8 cellular contexts compared by ENCODE assay signal in the genomic region with DNA sequence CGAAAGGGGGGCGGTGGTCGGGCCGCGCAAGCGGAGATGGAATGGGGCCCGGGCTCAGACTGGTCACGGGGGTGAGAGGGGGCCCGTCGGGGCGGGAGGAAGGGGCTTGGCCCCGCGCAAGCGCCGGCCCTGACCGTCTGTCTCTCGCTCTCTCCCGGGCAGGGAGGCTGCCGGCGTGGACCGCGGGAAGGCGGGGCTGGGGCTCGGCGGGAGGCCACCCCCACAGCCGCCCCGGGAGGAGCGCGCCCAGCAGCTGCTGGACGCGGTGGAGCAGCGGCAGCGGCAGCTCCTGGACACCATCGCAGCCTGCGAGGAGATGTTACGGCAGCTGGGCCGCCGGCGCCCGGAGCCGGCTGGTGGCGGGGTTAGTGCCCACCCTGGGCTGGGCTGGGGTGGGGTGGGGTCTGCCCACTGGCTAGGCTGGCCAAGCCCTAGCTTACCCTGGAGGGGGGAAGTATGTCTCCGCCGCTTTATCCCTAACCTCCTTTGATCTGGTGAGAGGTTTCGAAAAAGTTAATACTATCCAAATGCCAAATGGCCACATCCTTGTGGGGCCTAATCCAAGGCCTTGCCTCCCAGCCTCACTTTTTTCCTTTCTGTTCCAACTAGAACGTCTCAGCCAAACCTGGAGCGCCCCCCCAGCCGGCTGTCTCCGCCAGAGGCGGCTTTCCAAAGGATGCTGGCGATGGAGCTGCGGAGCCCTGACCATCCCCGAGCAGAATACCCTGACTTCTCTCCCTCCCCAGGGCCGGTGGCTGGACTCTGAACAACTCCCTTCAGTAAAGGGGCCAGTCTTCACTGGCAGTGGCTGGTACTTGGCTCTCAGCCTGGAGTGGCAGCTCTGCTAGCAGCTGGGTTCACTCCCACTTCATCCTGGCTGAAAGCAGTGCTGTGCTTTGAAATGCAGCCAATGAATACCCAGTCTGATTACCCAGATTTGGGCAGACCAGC. TPM values are rescaled to one million over a fixed set of nuclear protein-coding genes. Genes with fewer than 3 reads are reported as not detected.
DNase-seq lines count a peak whose midpoint lies in the region; ATAC-seq and TF ChIP-seq lines count a peak whose summit lies in the region.

No MANE protein-coding gene starts in this region.

- H3K36me3 ChIP-seq in mucosa of stomach (ENCODE audit: control insufficient read depth, insufficient read depth, low read length) (peaks cover 18% of the 10 kb centered on the region), transverse colon (peaks cover 0 to 29% (median 16%) of the 10 kb centered on the region in 4 donors)

- TF ChIP-seq POLR2A in transverse colon (IDR thresholded peaks at IDR 0.05), result no peak

- peak overlapping the region; percentile 44 for H3K4me3 ChIP-seq in mucosa of stomach (ENCODE audit: low read length)
- peak overlapping the region; percentile 85 to 98 (median 90) for H3K4me3 ChIP-seq in transverse colon

- peaks cover 44% of the 10 kb centered on the region for H3K4me1 Mint-ChIP-seq in CD14-positive monocyte
- H3K4me1 Mint-ChIP-seq in activated CD8-positive, alpha-beta T cell treated with anti-CD3 and anti-CD28 coated beads, Interleukin-2, amount 10 ng/mL, durations not matched to agents 7 days and 5 days (ENCODE audit: low read depth), result peaks cover 34% of the 10 kb centered on the region

- 6 to 7% methylated on average over 3 to 41 of the region's 54 CpGs for WGBS in transverse colon (ENCODE audit: low coverage in 1 of 2), 2 donors

- intact Hi-C loops in CD14-positive monocyte (cut with micrococcal nuclease) (loop anchor here (2.0 to 10.0 kb wide), 3 partner anchors 50 to 176 kb away; a partner anchor contains a TSS), transverse colon (cut with DNase I; ENCODE audit: low total_unique reads) (no loop called here)

- peak; percentile 68 for DNase-seq in CD14-positive monocyte (ENCODE audit: low spot score)
- DNase-seq in NCI-H2196 (lab: John Stamatoyannopoulos, UW; ENCODE audit: unreplicated experiment), result peak; percentile 76
- peak; percentile 33 for DNase-seq in activated CD8-positive, alpha-beta T cell treated with anti-CD3 and anti-CD28 coated beads, Interleukin-2, amount 10 ng/mL, durations not matched to agents 7 days and 5 days
- peak; percentile 83 for DNase-seq in fibroblast of gingiva (ENCODE audit: low read depth)
- peak; percentile 79 for DNase-seq in transverse colon

- H3K36me3 Mint-ChIP-seq in CD14-positive monocyte, result peaks cover 45 to 58% of the 10 kb centered on the region in 2 donors
- H3K36me3 Mint-ChIP-seq in activated CD8-positive, alpha-beta T cell treated with anti-CD3 and anti-CD28 coated beads, Interleukin-2, amount 10 ng/mL, durations not matched to agents 7 days and 5 days (ENCODE audit: low read depth), result peaks cover 37% of the 10 kb centered on the region

- in situ Hi-C loops in transverse colon (cut with MboI; ENCODE audit: low pct_ligation_motif_present in 1 of 4, low pct_unique_long_range_greater_than_20kb in 1 of 4, low sequenced_read_pairs in 3 of 4), result loop anchor here in 1 of 4 donors (5.0 kb wide), 1 partner anchor 54 kb away; no protein-coding TSS in a partner anchor

- H3K27me3 Mint-ChIP-seq in CD14-positive monocyte (ENCODE audit: low read depth in 3 of 3), result no peaks in the 10 kb centered on the region
- H3K27me3 Mint-ChIP-seq in activated CD8-positive, alpha-beta T cell treated with anti-CD3 and anti-CD28 coated beads, Interleukin-2, amount 10 ng/mL, durations not matched to agents 7 days and 5 days (ENCODE audit: low read depth), result no peaks in the 10 kb centered on the region

- peak overlapping the region; percentile 92 to 98 (median 97) for H3K27ac Mint-ChIP-seq in CD14-positive monocyte
- peak overlapping the region; percentile 98 for H3K27ac Mint-ChIP-seq in activated CD8-positive, alpha-beta T cell treated with anti-CD3 and anti-CD28 coated beads, Interleukin-2, amount 10 ng/mL, durations not matched to agents 7 days and 5 days

- H3K9me3 ChIP-seq in mucosa of stomach (ENCODE audit: control insufficient read depth, low read length) (no peaks in the 10 kb centered on the region), transverse colon (no peaks in the 10 kb centered on the region)

- POLR2A ChIA-PET in activated CD8-positive, alpha-beta T cell treated with anti-CD3 and anti-CD28 coated beads, Interleukin-2, amount 10 ng/mL, durations not matched to agents 7 days and 5 days (lab: Charles Lee), result interaction anchor here (0.9 to 2.9 kb wide), 12 partner anchors 9 to 333 kb away, joined by 3 to 19 read pairs (median 4); a partner anchor contains a TSS

- peak overlapping the region; percentile 85 to 92 for H3K4me3 Mint-ChIP-seq in CD14-positive monocyte
- peak overlapping the region; percentile 91 for H3K4me3 Mint-ChIP-seq in activated CD8-positive, alpha-beta T cell treated with anti-CD3 and anti-CD28 coated beads, Interleukin-2, amount 10 ng/mL, durations not matched to agents 7 days and 5 days

- H3K27ac ChIP-seq in transverse colon, result peak overlapping the region; percentile 95 to 97 (median 97)

- H3K27me3 ChIP-seq in mucosa of stomach (ENCODE audit: control insufficient read depth, insufficient read depth, low read length) (no peaks in the 10 kb centered on the region), transverse colon (no peaks in the 10 kb centered on the region)

- no peak for TF ChIP-seq EP300 in transverse colon (IDR thresholded peaks at IDR 0.05; ENCODE audit: low read depth)

- peaks cover 7% of the 10 kb centered on the region for H3K4me1 ChIP-seq in mucosa of stomach (ENCODE audit: control insufficient read depth, insufficient read depth, low read length)
- H3K4me1 ChIP-seq in transverse colon, result peaks cover 12 to 34% (median 20%) of the 10 kb centered on the region in 4 donors

- CTCF ChIA-PET in activated CD8-positive, alpha-beta T cell treated with anti-CD3 and anti-CD28 coated beads, Interleukin-2, amount 10 ng/mL, durations not matched to agents 7 days and 5 days (lab: Charles Lee), result interaction anchor here (0.7 to 3.1 kb wide), 10 partner anchors 14 to 205 kb away, joined by 3 to 44 read pairs (median 3); a partner anchor contains a TSS

- ATAC-seq in GM18861 (IDR thresholded peaks at IDR 0.05; ENCODE audit: unreplicated experiment) (peak; percentile 17), HG03045 (IDR thresholded peaks at IDR 0.05; ENCODE audit: unreplicated experiment) (peak; percentile 46)
- ATAC-seq in activated CD8-positive, alpha-beta T cell treated with anti-CD3 and anti-CD28 coated beads, Interleukin-2, amount 10 ng/mL, durations not matched to agents 7 days and 5 days, result peak; percentile 63

- no peaks in the 10 kb centered on the region for H3K9me3 Mint-ChIP-seq in CD14-positive monocyte
- H3K9me3 Mint-ChIP-seq in activated CD8-positive, alpha-beta T cell treated with anti-CD3 and anti-CD28 coated beads, Interleukin-2, amount 10 ng/mL, durations not matched to agents 7 days and 5 days (ENCODE audit: insufficient read depth), result no peaks in the 10 kb centered on the region

- peak overlapping the region; percentile 72 for H3K9ac ChIP-seq in mucosa of stomach (ENCODE audit: low read length)

- TF ChIP-seq CTCF in CD14-positive monocyte (IDR thresholded peaks at IDR 0.05) (no peak), transverse colon (IDR thresholded peaks at IDR 0.05) (no peak)

RNA-seq across cellular contexts. Expression of a gene that starts 0.6 kb away (rescaled TPM):
- polyA plus RNA-seq in CD14-positive monocyte, result 10 to 100 TPM; 13.3 to 29.6 TPM
- total RNA-seq in activated CD8-positive, alpha-beta T cell treated with anti-CD3 and anti-CD28 coated beads, Interleukin-2, amount 10 ng/mL, durations not matched to agents 7 days and 5 days, result 10 to 100 TPM; 17.1 to 17.3 TPM
- total RNA-seq in transverse colon, result 10 to 100 TPM in 3 of 4 donors, 1 to 10 TPM in 1; 3.4 to 17.2 (median 11.6) TPM

RNA-seq across cellular contexts. Expression of a gene that starts 1.1 kb away (rescaled TPM):
- 10 to 100 TPM; 22.9 to 29.5 TPM for polyA plus RNA-seq in CD14-positive monocyte
- total RNA-seq in activated CD8-positive, alpha-beta T cell treated with anti-CD3 and anti-CD28 coated beads, Interleukin-2, amount 10 ng/mL, durations not matched to agents 7 days and 5 days, result 10 to 100 TPM; 19.1 to 22.2 TPM
- total RNA-seq in transverse colon, result 10 to 100 TPM; 48.9 to 71.6 (median 55.2) TPM

RNA-seq across cellular contexts. Expression of a gene that starts 15.0 kb away (rescaled TPM):
- under 1 TPM in 1 of 2 donors, not detected in 1; 0.56 TPM for polyA plus RNA-seq in CD14-positive monocyte
- 1 to 10 TPM; 1.2 to 2.5 TPM for total RNA-seq in activated CD8-positive, alpha-beta T cell treated with anti-CD3 and anti-CD28 coated beads, Interleukin-2, amount 10 ng/mL, durations not matched to agents 7 days and 5 days
- total RNA-seq in transverse colon, result 1 to 10 TPM; 1.1 to 9.6 (median 5.7) TPM

RNA-seq across cellular contexts. Expression of a gene that starts 43.7 kb away (rescaled TPM):
- polyA plus RNA-seq in CD14-positive monocyte, result not detected
- total RNA-seq in activated CD8-positive, alpha-beta T cell treated with anti-CD3 and anti-CD28 coated beads, Interleukin-2, amount 10 ng/mL, durations not matched to agents 7 days and 5 days, result not detected
- total RNA-seq in transverse colon, result 10 to 100 TPM; 54.5 to 94.3 (median 77.6) TPM

RNA-seq across cellular contexts. Expression of a gene that starts 50.7 kb away (rescaled TPM):
- 10 to 100 TPM; 29.6 to 41.0 TPM for polyA plus RNA-seq in CD14-positive monocyte
- total RNA-seq in activated CD8-positive, alpha-beta T cell treated with anti-CD3 and anti-CD28 coated beads, Interleukin-2, amount 10 ng/mL, durations not matched to agents 7 days and 5 days, result 10 to 100 TPM; 22.4 to 27.7 TPM
- 10 to 100 TPM in 2 of 4 donors, 1 to 10 TPM in 2; 2.2 to 20.2 (median 9.3) TPM for total RNA-seq in transverse colon

Comparison
In these comparisons a context has a peak if more than half of its experiments do, and no peak if none do; other contexts are left out.
1. Peak in every context shown above with its lines: DNase-seq, ATAC-seq, H3K4me3 ChIP-seq and H3K27ac ChIP-seq.
2. DNase-seq: peak in every context shown above with its lines; median percentile 83 in fibroblast of gingiva; 79 in transverse colon; 76 in NCI-H2196; 68 in CD14-positive monocyte; 33 in activated CD8-positive, alpha-beta T cell treated with anti-CD3 and anti-CD28 coated beads, Interleukin-2, amount 10 ng/mL, durations not matched to agents 7 days and 5 days.